ENCODE assay signal across 9 cellular contexts in genomic region chr10:24503627-24504320, GRCh38.
DNase-seq lines count a peak whose midpoint lies in the region; ATAC-seq, FAIRE-seq and TF ChIP-seq lines count a peak whose summit lies in the region.
"Had no signal": no experiment of that assay in that cellular context is flagged by ENCODE, and none has a peak within 500 bp of the region (broad histone marks: within the 10 kb centered on the region; RNA-seq: fewer than 3 reads in every experiment).

No MANE protein-coding gene starts in this region.

- no peak for TF ChIP-seq POLR2A in GM12891 (IDR thresholded peaks at IDR 0.05; ENCODE audit: low read depth, low read length)

- BruUV-seq in PC-3 (replicated peaks; lab: Mats Ljungman, UMichigan): no TSS peak

- POLR2A ChIA-PET in PC-3 (lab: Charles Lee; ENCODE audit: unreplicated experiment): interaction anchor here (0.5 kb wide), 1 partner anchor 293 kb away, joined by 18 read pairs; no protein-coding TSS in a partner anchor

- no peak overlapping the region for H3K4me3 ChIP-seq in PC-3 (ENCODE audit: low read length)
- no peak overlapping the region for H3K4me3 ChIP-seq in coronary artery

- no peak overlapping the region for H3K9ac ChIP-seq in PC-3 (ENCODE audit: low read length)

- DNase-seq in AG20443 (ENCODE audit: low spot score) (peak; percentile 47), GM12891 (ENCODE audit: insufficient read length, low spot score) (peak; percentile 24), PC-3 (peak; percentile 69), coronary artery (ENCODE audit: low spot score) (no peak), nephron progenitor cell (peak; percentile 48)

- no peaks in the 10 kb centered on the region for H3K4me1 ChIP-seq in PC-3 (ENCODE audit: insufficient read depth, low read length)

- no peak overlapping the region for H3K27ac Mint-ChIP-seq in nephron progenitor cell
- H3K27ac Mint-ChIP-seq: memory B cell had no signal

- H3K4me3 Mint-ChIP-seq in nephron progenitor cell: no peak overlapping the region
- H3K4me3 Mint-ChIP-seq: memory B cell had no signal

- H3K27ac ChIP-seq in PC-3 (ENCODE audit: low read length) (no peak overlapping the region), coronary artery (no peak overlapping the region)

- H3K9me3 ChIP-seq in PC-3 (ENCODE audit: low read length): no peaks in the 10 kb centered on the region

- H3K36me3 Mint-ChIP-seq in nephron progenitor cell (ENCODE audit: low read depth): peaks cover 48% of the 10 kb centered on the region
- H3K36me3 Mint-ChIP-seq: memory B cell had no signal

- CTCF ChIA-PET in PC-3 (lab: Charles Lee): no interaction called here

- intact Hi-C loops in PC-3 (cut with micrococcal nuclease): loop anchor here (1.0 kb wide), 2 partner anchors 40 to 85 kb away; no protein-coding TSS in a partner anchor

- H3K4me2 ChIP-seq in PC-3 (ENCODE audit: low read length): no peak overlapping the region

- TF ChIP-seq CTCF in PC-3 (conservative IDR thresholded peaks at IDR 0.05; ENCODE audit: low read depth, low read length) (peak; percentile 85), coronary artery (IDR thresholded peaks at IDR 0.05) (peak; percentile 34), nephron progenitor cell (IDR thresholded peaks at IDR 0.05) (peak; percentile 70)

- H4K20me1 ChIP-seq in PC-3 (ENCODE audit: low read length): no peaks in the 10 kb centered on the region

- ATAC-seq in HG03045 (IDR thresholded peaks at IDR 0.05; ENCODE audit: unreplicated experiment) (peak; percentile 66), PC-3 (peak; percentile 55), HG03196 (IDR thresholded peaks at IDR 0.05; ENCODE audit: unreplicated experiment) (no peak), GM21381 (IDR thresholded peaks at IDR 0.05; ENCODE audit: unreplicated experiment) (no peak)

- H3K27me3 ChIP-seq in PC-3 (ENCODE audit: low read length): no peaks in the 10 kb centered on the region

- H3K27me3 Mint-ChIP-seq in nephron progenitor cell (ENCODE audit: low read depth, poor library complexity): no peaks in the 10 kb centered on the region
- H3K27me3 Mint-ChIP-seq: memory B cell had no signal

- peaks cover 10% of the 10 kb centered on the region for H3K9me3 Mint-ChIP-seq in nephron progenitor cell

- no peak overlapping the region for H2AFZ ChIP-seq in PC-3 (ENCODE audit: low read length)

- H3F3A ChIP-seq in PC-3 (ENCODE audit: low read length, unreplicated experiment): no peaks in the 10 kb centered on the region

- peak; percentile 83 for FAIRE-seq in GM12891 (lab: Jason Lieb, UNC)

- H3K36me3 ChIP-seq in PC-3 (ENCODE audit: low read depth, low read length): peaks cover 2% of the 10 kb centered on the region

- no peaks in the 10 kb centered on the region for H3K9me2 ChIP-seq in PC-3 (replicated peaks; ENCODE audit: low read length)

- H3K79me2 ChIP-seq in PC-3 (ENCODE audit: low read length): no peaks in the 10 kb centered on the region

- H3K4me1 Mint-ChIP-seq in nephron progenitor cell: peaks cover 17% of the 10 kb centered on the region
- H3K4me1 Mint-ChIP-seq: memory B cell had no signal

TF ChIP-seq in GM12891, 5 proteins besides CTCF, POLR2A, EP300 and RAD21:
- TF ChIP-seq PAX5 (IDR thresholded peaks at IDR 0.05; ENCODE audit: insufficient read depth, low read length, severe bottlenecking) (no peak), POU2F2 (IDR thresholded peaks at IDR 0.05; ENCODE audit: low read depth, low read length) (no peak), TAF1 (IDR thresholded peaks at IDR 0.05; ENCODE audit: low read depth, low read length) (no peak), POLR2AphosphoS5 (IDR thresholded peaks at IDR 0.05; ENCODE audit: low read depth, low read length) (no peak), SPI1 (IDR thresholded peaks at IDR 0.05; ENCODE audit: low read depth, low read length) (no peak)
TF ChIP-seq in GM12891: peak in this region for 0.

Comparison
In these comparisons a context has a peak if more than half of its experiments do, and no peak if none do; other contexts are left out.
1. ATAC-seq: peak in HG03045 (single experiment) and PC-3 (single experiment); none in HG03196 (single experiment) and GM21381 (single experiment).
2. CTCF ChIP-seq: peak in every context shown above with its lines; median percentile 85 in PC-3; 70 in nephron progenitor cell; 34 in coronary artery.